In genomic region chr5:65151632-65152031, GRCh38 we compare ENCODE assay signal across 26 cellular contexts.
DNase-seq lines count a peak whose midpoint lies in the region; ATAC-seq, FAIRE-seq and TF ChIP-seq lines count a peak whose summit lies in the region.
"Had no signal": no experiment of that assay in that cellular context is flagged by ENCODE, and none has a peak within 500 bp of the region (broad histone marks: within the 10 kb centered on the region; RNA-seq: fewer than 3 reads in every experiment).

No MANE protein-coding gene starts in this region.

- no peak for TF ChIP-seq POLR2A in testis (IDR thresholded peaks at IDR 0.05)

- intact Hi-C loops in Right ventricle myocardium superior (cut with DNase I) (no loop called here), left ventricle myocardium inferior (cut with micrococcal nuclease) (no loop called here), testis (cut with DNase I; ENCODE audit: low total_unique reads) (no loop called here)

- no peaks in the 10 kb centered on the region for H4K20me1 ChIP-seq in keratinocyte (ENCODE audit: control insufficient read depth, extremely low read depth, insufficient read depth, low read length)

- no peaks in the 10 kb centered on the region for H3K79me2 ChIP-seq in keratinocyte (ENCODE audit: control insufficient read depth, insufficient read depth, low read length)

- no peak overlapping the region for H3K4me2 ChIP-seq in keratinocyte (ENCODE audit: control insufficient read depth, extremely low read depth, insufficient read depth, low read depth, low read length)

- no peak for DNase-seq in Right ventricle myocardium superior
- no peak for DNase-seq in left ventricle myocardium inferior
- peak; percentile 69 for DNase-seq in amniotic epithelial cell (ENCODE audit: low read depth)
- DNase-seq in keratinocyte (ENCODE audit: low read depth, low spot score), result no peak
- peak; percentile 42 for DNase-seq in testis
- no peak for DNase-seq in NCI-H1092 (lab: John Stamatoyannopoulos, UW)
- DNase-seq in RKO (ENCODE audit: low spot score), result no peak
- DNase-seq in cerebellar cortex (ENCODE audit: low spot score), result no peak
- DNase-seq: activated CD4-positive, alpha-beta memory T cell treated with anti-CD3 and anti-CD28 coated beads for 36 hours; activated effector memory CD4-positive, alpha-beta T cell treated with Interleukin-2 at 50 U/mL for 16 hours; brain microvascular endothelial cell; C1 segment of cervical spinal cord; cortex of kidney; foreskin keratinocyte; hippocampal formation; MG63; naive B cell; NCI-H2171; NCI-H526; occipital lobe; T-helper 9 cell; upper lobe of right lung had no signal

- no peak overlapping the region for H3K9ac ChIP-seq in keratinocyte (ENCODE audit: control insufficient read depth, extremely low read depth, insufficient read depth, low read length)

- H3K4me1 ChIP-seq in left ventricle myocardium inferior (peaks cover 8% of the 10 kb centered on the region), keratinocyte (ENCODE audit: control insufficient read depth, extremely low read depth, insufficient read depth, low read length) (no peaks in the 10 kb centered on the region), testis (no peaks in the 10 kb centered on the region)
- H3K4me1 ChIP-seq: foreskin keratinocyte, upper lobe of right lung had no signal

- H3K27ac ChIP-seq in left ventricle myocardium inferior (replicated peaks) (no peak overlapping the region), keratinocyte (ENCODE audit: control insufficient read depth, insufficient read depth, low read length) (no peak overlapping the region), testis (no peak overlapping the region)
- H3K27ac ChIP-seq: brain microvascular endothelial cell, foreskin keratinocyte, upper lobe of right lung had no signal

- peak; percentile 13 for FAIRE-seq in keratinocyte (lab: Jason Lieb, UNC)
- FAIRE-seq: A204.1, endometrium, H1, islet of Langerhans had no signal

- H2AFZ ChIP-seq in keratinocyte (ENCODE audit: control insufficient read depth, low read length), result no peak overlapping the region

- peak; percentile 73 for ATAC-seq in Right ventricle myocardium superior (ENCODE audit: poor library complexity)
- ATAC-seq: foreskin keratinocyte, upper lobe of right lung had no signal

- no peaks in the 10 kb centered on the region for H3K9me1 ChIP-seq in keratinocyte (ENCODE audit: control insufficient read depth, extremely low read depth, insufficient read depth, low read length)

- dilution Hi-C loops in keratinocyte (cut with MboI; ENCODE audit: extremely low pct_ligation_motif_present, low sequenced_read_pairs), result no loop called here

- TF ChIP-seq CTCF in left ventricle myocardium inferior (IDR thresholded peaks at IDR 0.05; ENCODE audit: borderline replicate concordance) (no peak), keratinocyte (optimal IDR thresholded peaks at IDR 0.05 in 1 of 3, IDR thresholded peaks at IDR 0.05 in 1 of 3, conservative IDR thresholded peaks at IDR 0.05 in 1 of 3; ENCODE audit: extremely low read depth in 1 of 3, insufficient read depth in 2 of 3, low read length in 3 of 3) (no peak), testis (IDR thresholded peaks at IDR 0.05) (no peak)

- WGBS in testis, 2 donors, result 34 to 48% methylated on average over 4 of the region's 4 CpGs

- H3K9me3 ChIP-seq in left ventricle myocardium inferior (replicated peaks), result no peaks in the 10 kb centered on the region
- no peaks in the 10 kb centered on the region for H3K9me3 ChIP-seq in keratinocyte (ENCODE audit: control insufficient read depth, low read depth, low read length)
- H3K9me3 ChIP-seq in testis, result no peaks in the 10 kb centered on the region
- H3K9me3 ChIP-seq: MG63, upper lobe of right lung had no signal

- H3K4me3 ChIP-seq in left ventricle myocardium inferior, result no peak overlapping the region
- no peak overlapping the region for H3K4me3 ChIP-seq in keratinocyte (ENCODE audit: control insufficient read depth in 2 of 3, extremely low read depth in 1 of 3, insufficient read depth in 2 of 3, low read depth in 1 of 3, low read length in 3 of 3)
- no peak overlapping the region for H3K4me3 ChIP-seq in testis
- H3K4me3 ChIP-seq: MG63, upper lobe of right lung had no signal

- H3K36me3 ChIP-seq in left ventricle myocardium inferior, result no peaks in the 10 kb centered on the region
- H3K36me3 ChIP-seq in keratinocyte (ENCODE audit: control insufficient read depth in 2 of 2, extremely low read depth in 1 of 2, insufficient read depth in 2 of 2, low read length in 2 of 2), result peaks cover 7 to 26% of the 10 kb centered on the region in 2 experiments
- no peaks in the 10 kb centered on the region for H3K36me3 ChIP-seq in testis (ENCODE audit: low read depth, missing control alignments)
- H3K36me3 ChIP-seq: MG63, upper lobe of right lung had no signal

- H3K27me3 ChIP-seq in left ventricle myocardium inferior (ENCODE audit: low read depth), result no peaks in the 10 kb centered on the region
- no peaks in the 10 kb centered on the region for H3K27me3 ChIP-seq in keratinocyte (ENCODE audit: control insufficient read depth, extremely low read depth, insufficient read depth, low read length)
- no peaks in the 10 kb centered on the region for H3K27me3 ChIP-seq in testis
- H3K27me3 ChIP-seq: brain microvascular endothelial cell, foreskin keratinocyte, MG63, upper lobe of right lung had no signal

Comparison
In these comparisons a context has a peak if more than half of its experiments do, and no peak if none do; other contexts are left out.
1. DNase-seq: peak in amniotic epithelial cell (single experiment) and testis (single experiment); none in Right ventricle myocardium superior (single experiment), left ventricle myocardium inferior (single experiment), keratinocyte (single experiment), NCI-H1092 (single experiment), RKO (single experiment) and cerebellar cortex (single experiment).